In genomic region chr6:149212892-149213786, GRCh38 we compare ENCODE assay signal across 11 cellular contexts.
A peak's percentile ranks its signal among the peaks of the same experiment; 100 is the strongest.
DNase-seq lines count a peak whose midpoint lies in the region; ATAC-seq and TF ChIP-seq lines count a peak whose summit lies in the region.
"Had no signal": no experiment of that assay in that cellular context is flagged by ENCODE, and none has a peak within 500 bp of the region (broad histone marks: within the 10 kb centered on the region; RNA-seq: fewer than 3 reads in every experiment).

No MANE protein-coding gene starts in this region.

- no peaks in the 10 kb centered on the region for H3K27me3 Mint-ChIP-seq in CD4-positive, CD25-positive, alpha-beta regulatory T cell
- H3K27me3 Mint-ChIP-seq: activated naive CD8-positive, alpha-beta T cell treated with anti-CD3 and anti-CD28 coated beads, Interleukin-2, amount 10 ng/mL, durations not matched to agents 7 days and 5 days; CD4-positive, alpha-beta memory T cell had no signal

- whole genome bisulfite sequencing in neuronal stem cell (ENCODE audit: extremely low coverage in 2 of 2, insufficient read length in 2 of 2, insufficient replicate concordance in 1 of 2), 2 donors, result no CpG with 5 or more reads among the region's 9 CpGs
- 70 to 72% (median 70%) methylated on average over 9 of the region's 9 CpGs for WGBS in ovary, 3 donors

- no peak overlapping the region for H2BK5ac ChIP-seq in neuronal stem cell (ENCODE audit: low read length)

- no peak overlapping the region for H2BK120ac ChIP-seq in neuronal stem cell (ENCODE audit: low read depth, low read length)

- H3K4me2 ChIP-seq in Loucy (ENCODE audit: low read depth, low read length, poor library complexity, severe bottlenecking) (no peak overlapping the region), neuronal stem cell (ENCODE audit: insufficient read depth, low read length, poor library complexity, severe bottlenecking) (no peak overlapping the region), Karpas-422 (ENCODE audit: low read depth, low read length, poor library complexity, severe bottlenecking) (no peak overlapping the region)

- H2BK12ac ChIP-seq in neuronal stem cell (ENCODE audit: low read length), result no peak overlapping the region

- H3K14ac ChIP-seq in neuronal stem cell (ENCODE audit: low read length), result no peak overlapping the region

- no peaks in the 10 kb centered on the region for H3K9me2 ChIP-seq in Loucy (replicated peaks; ENCODE audit: low read depth, low read length)
- H3K9me2 ChIP-seq in Karpas-422 (replicated peaks; ENCODE audit: insufficient read depth, low read length), result no peaks in the 10 kb centered on the region

- no peak overlapping the region for H3K23ac ChIP-seq in neuronal stem cell (ENCODE audit: low read depth, low read length, poor library complexity)

- no peak overlapping the region for H3K18ac ChIP-seq in neuronal stem cell (ENCODE audit: low read length)

- no peaks in the 10 kb centered on the region for H3K9me3 ChIP-seq in CD4-positive, CD25-positive, alpha-beta regulatory T cell (ENCODE audit: control insufficient read depth in 2 of 2, low read length in 2 of 2)
- H3K9me3 ChIP-seq in Loucy (ENCODE audit: insufficient read depth, low read depth, low read length) (no peaks in the 10 kb centered on the region), neuronal stem cell (replicated peaks in 1 of 2; ENCODE audit: control insufficient read depth in 2 of 2, insufficient read depth in 1 of 2, low read depth in 1 of 2, low read length in 2 of 2) (no peaks in the 10 kb centered on the region), ovary (no peaks in the 10 kb centered on the region), Karpas-422 (ENCODE audit: low read length) (no peaks in the 10 kb centered on the region)
- H3K9me3 ChIP-seq: esophagus squamous epithelium had no signal

- TF ChIP-seq EP300 in ovary (IDR thresholded peaks at IDR 0.05), result no peak

- H3K4ac ChIP-seq in neuronal stem cell (ENCODE audit: low read length), result no peak overlapping the region

- H3K27ac Mint-ChIP-seq in CD4-positive, CD25-positive, alpha-beta regulatory T cell, result no peak overlapping the region
- H3K27ac Mint-ChIP-seq: activated naive CD8-positive, alpha-beta T cell treated with anti-CD3 and anti-CD28 coated beads, Interleukin-2, amount 10 ng/mL, durations not matched to agents 7 days and 5 days had no signal

- H4K20me1 ChIP-seq in Loucy (ENCODE audit: insufficient read depth, low read length, poor library complexity, severe bottlenecking) (no peaks in the 10 kb centered on the region), Karpas-422 (ENCODE audit: insufficient read depth, low read depth, low read length) (no peaks in the 10 kb centered on the region)

- no peaks in the 10 kb centered on the region for H3F3A ChIP-seq in Loucy (ENCODE audit: low read depth)

- H3K4me3 Mint-ChIP-seq in CD4-positive, CD25-positive, alpha-beta regulatory T cell, result no peak overlapping the region
- H3K4me3 Mint-ChIP-seq: activated naive CD8-positive, alpha-beta T cell treated with anti-CD3 and anti-CD28 coated beads, Interleukin-2, amount 10 ng/mL, durations not matched to agents 7 days and 5 days had no signal

- TF ChIP-seq CTCF in Loucy (conservative IDR thresholded peaks at IDR 0.05; ENCODE audit: low read length) (no peak), ovary (IDR thresholded peaks at IDR 0.05) (no peak)

- no peaks in the 10 kb centered on the region for H3K79me1 ChIP-seq in neuronal stem cell (ENCODE audit: low read depth, low read length)

- no peak for ATAC-seq in CD4-positive, CD25-positive, alpha-beta regulatory T cell (ENCODE audit: low read depth in 2 of 2)
- peak; percentile 34 for ATAC-seq in GM19395 (IDR thresholded peaks at IDR 0.05; ENCODE audit: unreplicated experiment)
- no peak for ATAC-seq in GM19397 (IDR thresholded peaks at IDR 0.05; ENCODE audit: unreplicated experiment)

- no peaks in the 10 kb centered on the region for H3K27me3 ChIP-seq in CD4-positive, CD25-positive, alpha-beta regulatory T cell (ENCODE audit: control insufficient read depth, insufficient read depth, low read length)
- H3K27me3 ChIP-seq in Loucy (ENCODE audit: insufficient read depth, low read length, poor library complexity, severe bottlenecking) (no peaks in the 10 kb centered on the region), neuronal stem cell (ENCODE audit: control insufficient read depth in 3 of 3, insufficient read depth in 3 of 3, low read depth in 1 of 3, low read length in 3 of 3) (peaks cover 0 to 4% (median 0%) of the 10 kb centered on the region in 3 experiments), ovary (no peaks in the 10 kb centered on the region), Karpas-422 (ENCODE audit: low read length) (no peaks in the 10 kb centered on the region)

- no peak for TF ChIP-seq POLR2A in ovary (IDR thresholded peaks at IDR 0.05)

- H3K36me3 ChIP-seq in CD4-positive, CD25-positive, alpha-beta regulatory T cell (ENCODE audit: control insufficient read depth, insufficient read depth, low read length), result no peaks in the 10 kb centered on the region
- H3K36me3 ChIP-seq in Loucy (ENCODE audit: insufficient read depth, low read length) (no peaks in the 10 kb centered on the region), neuronal stem cell (replicated peaks in 1 of 2; ENCODE audit: control insufficient read depth in 2 of 2, insufficient read depth in 2 of 2, low read length in 2 of 2) (no peaks in the 10 kb centered on the region), ovary (no peaks in the 10 kb centered on the region), Karpas-422 (ENCODE audit: insufficient read depth, low read length) (no peaks in the 10 kb centered on the region)
- H3K36me3 ChIP-seq: esophagus squamous epithelium had no signal

- H3K4me1 Mint-ChIP-seq in CD4-positive, CD25-positive, alpha-beta regulatory T cell, result peaks cover 18 to 36% (median 29%) of the 10 kb centered on the region in 4 donors

- no peak overlapping the region for H4K91ac ChIP-seq in neuronal stem cell (ENCODE audit: low read depth, low read length, poor library complexity)

- no peak overlapping the region for H2AK5ac ChIP-seq in neuronal stem cell (ENCODE audit: low read depth, low read length)

- peak overlapping the region; percentile 65 for H3K27ac ChIP-seq in CD4-positive, CD25-positive, alpha-beta regulatory T cell (ENCODE audit: insufficient read depth, low read length, poor library complexity, severe bottlenecking)
- H3K27ac ChIP-seq in cingulate gyrus (ENCODE audit: low read depth, low read length) (peak overlapping the region; percentile 76), neuronal stem cell (replicated peaks; ENCODE audit: low read length) (no peak overlapping the region), ovary (peak overlapping the region in 1 of 2 donors; percentile 40), Karpas-422 (ENCODE audit: low read length) (no peak overlapping the region)
- H3K27ac ChIP-seq: esophagus squamous epithelium had no signal

- intact Hi-C loops in ovary (cut with DNase I), result no loop called here

- no peak overlapping the region for H2BK15ac ChIP-seq in neuronal stem cell (ENCODE audit: low read length)

- H3K9me3 Mint-ChIP-seq in CD4-positive, CD25-positive, alpha-beta regulatory T cell, result no peaks in the 10 kb centered on the region
- H3K9me3 Mint-ChIP-seq: CD4-positive, alpha-beta memory T cell had no signal

- peak in 1 of 3 donors; percentile 51 for DNase-seq in CD4-positive, CD25-positive, alpha-beta regulatory T cell
- DNase-seq in neuronal stem cell (ENCODE audit: low spot score), result no peak
- DNase-seq in ovary, result no peak
- DNase-seq in Karpas-422, result no peak
- DNase-seq: activated naive CD8-positive, alpha-beta T cell treated with anti-CD3 and anti-CD28 coated beads, Interleukin-2, amount 10 ng/mL, durations not matched to agents 7 days and 5 days; CD4-positive, alpha-beta memory T cell; esophagus squamous epithelium had no signal

- H3K9ac ChIP-seq in Loucy (ENCODE audit: low read depth, low read length, poor library complexity, severe bottlenecking) (no peak overlapping the region), neuronal stem cell (ENCODE audit: low read depth, low read length, poor library complexity) (no peak overlapping the region), Karpas-422 (ENCODE audit: low read length) (no peak overlapping the region)

- peaks cover 80% of the 10 kb centered on the region for H3K4me1 ChIP-seq in CD4-positive, CD25-positive, alpha-beta regulatory T cell (ENCODE audit: control insufficient read depth, insufficient read depth, low read length, poor library complexity, severe bottlenecking)
- H3K4me1 ChIP-seq in Loucy (ENCODE audit: insufficient read depth, low read length, poor library complexity, severe bottlenecking), result peaks cover 11% of the 10 kb centered on the region
- H3K4me1 ChIP-seq in neuronal stem cell (ENCODE audit: control insufficient read depth in 2 of 2, insufficient read depth in 1 of 2, low read depth in 1 of 2, low read length in 2 of 2), result peaks cover 2 to 5% of the 10 kb centered on the region in 2 donors
- H3K4me1 ChIP-seq in ovary (ENCODE audit: insufficient read depth), result peaks cover 3% of the 10 kb centered on the region
- H3K4me1 ChIP-seq in Karpas-422 (ENCODE audit: low read length), result peaks cover 6% of the 10 kb centered on the region

- H2AFZ ChIP-seq in Loucy (ENCODE audit: low read length) (peak overlapping the region; percentile 19), neuronal stem cell (ENCODE audit: low read length) (no peak overlapping the region), Karpas-422 (ENCODE audit: low read length) (no peak overlapping the region)

- H3K79me2 ChIP-seq in Loucy (ENCODE audit: insufficient read depth, low read length) (no peaks in the 10 kb centered on the region), Karpas-422 (ENCODE audit: low read length) (no peaks in the 10 kb centered on the region)

- H3K36me3 Mint-ChIP-seq in CD4-positive, CD25-positive, alpha-beta regulatory T cell, result no peaks in the 10 kb centered on the region
- H3K36me3 Mint-ChIP-seq: CD4-positive, alpha-beta memory T cell had no signal

- peak overlapping the region; percentile 66 for H3K4me3 ChIP-seq in CD4-positive, CD25-positive, alpha-beta regulatory T cell (ENCODE audit: low read depth, low read length)
- H3K4me3 ChIP-seq in Loucy (ENCODE audit: low read length, poor library complexity, severe bottlenecking) (no peak overlapping the region), neuronal stem cell (ENCODE audit: low read length in 2 of 2) (no peak overlapping the region), ovary (no peak overlapping the region), Karpas-422 (ENCODE audit: low read length) (no peak overlapping the region)
- H3K4me3 ChIP-seq: esophagus squamous epithelium had no signal

- no peak overlapping the region for H4K8ac ChIP-seq in neuronal stem cell (ENCODE audit: low read depth, low read length)

Comparison
In these comparisons a context has a peak if more than half of its experiments do, and no peak if none do; other contexts are left out.
1. H3K27ac ChIP-seq: peak in CD4-positive, CD25-positive, alpha-beta regulatory T cell (single experiment) and cingulate gyrus (single experiment); none in neuronal stem cell (single experiment) and Karpas-422 (single experiment).